ENCODE assay signal across 1 cellular context in the genomic region with DNA sequence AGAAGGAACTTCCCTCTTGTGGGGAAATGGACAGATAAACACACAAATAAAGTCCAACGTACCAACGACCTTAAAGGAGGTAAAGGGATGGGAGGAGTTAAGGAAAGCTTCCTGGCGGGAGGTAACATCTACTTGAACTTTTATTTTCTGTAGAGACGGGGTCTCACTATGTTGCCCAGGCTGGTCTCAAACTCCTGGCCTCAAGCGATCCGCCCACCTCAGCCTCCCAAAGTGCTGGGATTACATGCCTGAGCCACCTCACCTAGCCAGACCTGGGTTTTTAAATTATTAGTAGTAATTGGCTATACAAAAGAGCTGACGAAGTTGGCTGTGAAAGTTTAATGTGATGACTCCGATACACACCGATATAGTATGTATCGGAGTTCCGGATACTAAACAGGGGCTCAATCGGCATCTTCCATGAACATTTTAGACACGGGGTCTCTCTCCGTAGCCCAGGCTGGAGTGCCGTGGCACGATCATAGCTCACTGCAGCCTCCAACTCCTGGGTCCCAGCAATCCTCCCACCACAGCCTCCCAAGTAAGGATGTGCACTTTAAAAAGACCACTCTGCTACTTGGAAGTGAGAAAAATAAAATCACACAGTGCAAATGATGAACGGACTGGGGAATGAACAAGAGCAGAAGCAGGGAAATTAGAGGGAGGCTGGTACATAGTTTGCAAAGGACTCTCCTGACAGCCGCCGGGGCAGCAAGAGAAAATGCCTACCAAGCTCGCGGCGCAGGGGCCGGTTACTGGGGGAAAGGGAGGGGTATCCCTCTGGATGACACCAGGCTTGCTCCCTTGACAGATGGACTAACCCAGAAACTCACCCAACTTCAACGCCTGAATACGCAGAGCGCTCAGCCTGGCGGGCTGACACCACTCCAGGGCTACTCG.
TF ChIP-seq lines count a peak whose summit lies in the region.

No MANE protein-coding gene starts in this region.

TF ChIP-seq in HCT116, 20 proteins besides CTCF, POLR2A, EP300 and RAD21 (continued from another document):
- TF ChIP-seq REST (IDR thresholded peaks at IDR 0.05; ENCODE audit: low read depth) (no peak), JUND (IDR thresholded peaks at IDR 0.05) (no peak)
